In genomic region chr15:33543957-33544356, GRCh38 we compare ENCODE assay signal across 6 cellular contexts.
"Had no signal": no experiment of that assay in that cellular context is flagged by ENCODE, and none has a peak within 500 bp of the region (broad histone marks: within the 10 kb centered on the region; RNA-seq: fewer than 3 reads in every experiment).

No MANE protein-coding gene starts in this region.

- H3K4me3 ChIP-seq: GM23338 had no signal

- H3K27ac ChIP-seq: HL-60 had no signal

- ATAC-seq: GM23338, HepG2 had no signal

- DNase-seq: H9, HCEC 1CT, KBM-7 had no signal
